In genomic region chr10:3764626-3765375, GRCh38 we compare ENCODE assay signal across 11 cellular contexts. TPM values are rescaled to one million over a fixed set of nuclear protein-coding genes. Genes with fewer than 3 reads are reported as not detected.
A peak's percentile ranks its signal among the peaks of the same experiment; 100 is the strongest.
DNase-seq lines count a peak whose midpoint lies in the region; ATAC-seq, FAIRE-seq and TF ChIP-seq lines count a peak whose summit lies in the region.
"Had no signal": no experiment of that assay in that cellular context is flagged by ENCODE, and none has a peak within 500 bp of the region (broad histone marks: within the 10 kb centered on the region; RNA-seq: fewer than 3 reads in every experiment).

No MANE protein-coding gene starts in this region.

- H3K27ac Mint-ChIP-seq in activated naive CD4-positive, alpha-beta T cell treated with anti-CD3 and anti-CD28 coated beads, Interleukin-2, amount 50 U/mL, for 72 hours, result peak overlapping the region in 1 of 2 donors; percentile 68
- peak overlapping the region; percentile 77 to 98 for H3K27ac Mint-ChIP-seq in natural killer cell treated with Interleukin-12 subunit alpha and Interleukin-12 subunit beta and Interleukin-15 and Interleukin-18, amount 100 ng/mL, for 72 hours

- no peaks in the 10 kb centered on the region for H3K79me2 ChIP-seq in OCI-LY3 (ENCODE audit: low read length)

- peak overlapping the region; percentile 43 for H3K27ac ChIP-seq in OCI-LY3 (ENCODE audit: low read length)

- ATAC-seq in activated naive CD4-positive, alpha-beta T cell treated with anti-CD3 and anti-CD28 coated beads, Interleukin-2, amount 50 U/mL, for 72 hours, result peak; percentile 49 to 66
- peak; percentile 66 to 82 for ATAC-seq in natural killer cell treated with Interleukin-12 subunit alpha and Interleukin-12 subunit beta and Interleukin-15 and Interleukin-18, amount 100 ng/mL, for 72 hours
- ATAC-seq in HG03571 (IDR thresholded peaks at IDR 0.05; ENCODE audit: unreplicated experiment) (no peak), omental fat pad (ENCODE audit: low FRiP score) (no peak)

- no peak for DNase-seq in GM12891 (ENCODE audit: insufficient read length, low spot score)
- DNase-seq in activated naive CD4-positive, alpha-beta T cell treated with anti-CD3 and anti-CD28 coated beads, Interleukin-2, amount 50 U/mL, for 72 hours (ENCODE audit: low spot score in 2 of 2), result no peak
- DNase-seq in natural killer cell treated with Interleukin-12 subunit alpha and Interleukin-12 subunit beta and Interleukin-15 and Interleukin-18, amount 100 ng/mL, for 72 hours (ENCODE audit: low spot score), result no peak
- no peak for DNase-seq in retina
- DNase-seq in omental fat pad (ENCODE audit: low spot score), result no peak
- no peak for DNase-seq in 8988T
- DNase-seq: activated CD4-positive, CD25-positive, alpha-beta regulatory T cell; dermis blood vessel endothelial cell; kidney had no signal

- no peaks in the 10 kb centered on the region for H3K27me3 Mint-ChIP-seq in natural killer cell treated with Interleukin-12 subunit alpha and Interleukin-12 subunit beta and Interleukin-15 and Interleukin-18, amount 100 ng/mL, for 72 hours

- H3K4me1 ChIP-seq in OCI-LY3 (ENCODE audit: low read length), result peaks cover 67% of the 10 kb centered on the region

- peak overlapping the region; percentile 76 for H3K4me2 ChIP-seq in OCI-LY3 (ENCODE audit: low read length)

- peak overlapping the region; percentile 51 for H3K4me3 ChIP-seq in OCI-LY3 (ENCODE audit: low read length)

- peaks cover 0 to 6% of the 10 kb centered on the region in 2 donors for H3K9me3 Mint-ChIP-seq in activated naive CD4-positive, alpha-beta T cell treated with anti-CD3 and anti-CD28 coated beads, Interleukin-2, amount 50 U/mL, for 72 hours
- H3K9me3 Mint-ChIP-seq in natural killer cell treated with Interleukin-12 subunit alpha and Interleukin-12 subunit beta and Interleukin-15 and Interleukin-18, amount 100 ng/mL, for 72 hours, result peaks cover 9% of the 10 kb centered on the region

- no peaks in the 10 kb centered on the region for H4K20me1 ChIP-seq in OCI-LY3 (ENCODE audit: insufficient read depth, low read length)

- no peak for TF ChIP-seq POLR2A in GM12891 (IDR thresholded peaks at IDR 0.05; ENCODE audit: low read depth, low read length)

- TF ChIP-seq CTCF in OCI-LY3 (IDR thresholded peaks at IDR 0.05; ENCODE audit: low read depth, low read length) (no peak), omental fat pad (IDR thresholded peaks at IDR 0.05) (no peak)

- no peaks in the 10 kb centered on the region for H3K9me3 ChIP-seq in OCI-LY3 (ENCODE audit: insufficient read depth, low read length)

- peak overlapping the region; percentile 49; the same call in 1 of the 2 replicates for H3K9ac ChIP-seq in OCI-LY3 (ENCODE audit: low read length)

- H3K36me3 ChIP-seq in OCI-LY3 (replicated peaks; ENCODE audit: low read depth, low read length), result peaks cover 3% of the 10 kb centered on the region

- peak overlapping the region; percentile 62 for H2AFZ ChIP-seq in OCI-LY3 (ENCODE audit: low read depth, low read length)

- H3K27me3 ChIP-seq in OCI-LY3 (ENCODE audit: low read depth, low read length), result no peaks in the 10 kb centered on the region

- peak; percentile 67 for FAIRE-seq in GM12891 (lab: Jason Lieb, UNC)
- FAIRE-seq: kidney had no signal

- peaks cover 58 to 85% of the 10 kb centered on the region in 2 donors for H3K4me1 Mint-ChIP-seq in natural killer cell treated with Interleukin-12 subunit alpha and Interleukin-12 subunit beta and Interleukin-15 and Interleukin-18, amount 100 ng/mL, for 72 hours (ENCODE audit: low read depth in 2 of 2)

- H3K4me3 Mint-ChIP-seq in natural killer cell treated with Interleukin-12 subunit alpha and Interleukin-12 subunit beta and Interleukin-15 and Interleukin-18, amount 100 ng/mL, for 72 hours, result peak overlapping the region; percentile 84

- peaks cover 4 to 17% of the 10 kb centered on the region in 2 donors for H3K36me3 Mint-ChIP-seq in activated naive CD4-positive, alpha-beta T cell treated with anti-CD3 and anti-CD28 coated beads, Interleukin-2, amount 50 U/mL, for 72 hours
- H3K36me3 Mint-ChIP-seq in natural killer cell treated with Interleukin-12 subunit alpha and Interleukin-12 subunit beta and Interleukin-15 and Interleukin-18, amount 100 ng/mL, for 72 hours, result peaks cover 5% of the 10 kb centered on the region

TF ChIP-seq in GM12891, 5 proteins besides CTCF, POLR2A, EP300 and RAD21:
- no peak for TF ChIP-seq SPI1 (IDR thresholded peaks at IDR 0.05; ENCODE audit: low read depth, low read length)

RNA-seq across cellular contexts. Expression of gene KLF6, which starts 20.2 kb away (rescaled TPM):
- 67.9 TPM for polyA plus RNA-seq in GM12891 (2012; ENCODE audit: low read depth, missing spikeins)
- 100 to 1,000 TPM in 1 of 2 donors, 10 to 100 TPM in 1; 85.2 to 126 TPM for total RNA-seq in activated naive CD4-positive, alpha-beta T cell treated with anti-CD3 and anti-CD28 coated beads, Interleukin-2, amount 50 U/mL, for 72 hours
- total RNA-seq in natural killer cell treated with Interleukin-12 subunit alpha and Interleukin-12 subunit beta and Interleukin-15 and Interleukin-18, amount 100 ng/mL, for 72 hours, result 100 to 1,000 TPM; 225 to 236 TPM
- 100 to 1,000 TPM; 185 to 404 (median 276) TPM for total RNA-seq in omental fat pad

Comparison
In these comparisons a context has a peak if more than half of its experiments do, and no peak if none do; other contexts are left out.
1. ATAC-seq: peak in activated naive CD4-positive, alpha-beta T cell treated with anti-CD3 and anti-CD28 coated beads, Interleukin-2, amount 50 U/mL, for 72 hours (2 of 2) and natural killer cell treated with Interleukin-12 subunit alpha and Interleukin-12 subunit beta and Interleukin-15 and Interleukin-18, amount 100 ng/mL, for 72 hours (2 of 2); none in HG03571 (single experiment) and omental fat pad (single experiment).